In the genomic region with DNA sequence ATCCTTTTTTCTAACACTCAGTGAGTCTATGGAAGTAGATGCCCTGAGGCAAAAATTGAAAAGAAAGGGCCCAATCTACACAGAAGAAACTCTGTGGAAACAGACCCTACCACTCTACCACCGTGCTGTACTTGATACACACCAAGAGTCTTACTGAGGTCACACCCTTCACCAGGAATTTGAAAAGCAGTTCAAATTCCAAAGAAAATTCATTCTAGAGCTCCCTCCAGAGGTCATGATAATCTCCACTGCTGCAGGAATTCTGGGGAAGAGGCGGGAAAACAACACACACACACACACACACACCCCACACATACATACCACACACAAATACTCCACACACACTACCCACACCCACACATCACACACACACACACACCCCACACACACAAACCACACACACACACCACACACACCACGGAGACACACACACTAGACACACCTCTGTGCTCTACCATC, we compare ENCODE assay signal across 11 cellular contexts.
DNase-seq lines count a peak whose midpoint lies in the region; ATAC-seq and TF ChIP-seq lines count a peak whose summit lies in the region.
"Had no signal": no experiment of that assay in that cellular context is flagged by ENCODE, and none has a peak within 500 bp of the region (broad histone marks: within the 10 kb centered on the region; RNA-seq: fewer than 3 reads in every experiment).

No MANE protein-coding gene starts in this region.

- TF ChIP-seq POLR2A in esophagus squamous epithelium (IDR thresholded peaks at IDR 0.05), result no peak

- no peak overlapping the region for H3K4me2 ChIP-seq in mesendoderm (ENCODE audit: low read length)

- H3K79me2 ChIP-seq in mesendoderm (ENCODE audit: control insufficient read depth, insufficient read depth, low read length), result no peaks in the 10 kb centered on the region

- no peak overlapping the region for H3K9ac ChIP-seq in mesendoderm (ENCODE audit: low read length)

- H4K5ac ChIP-seq in mesendoderm (ENCODE audit: low read length), result no peak overlapping the region

- H3K9me3 ChIP-seq in Caco-2, result peaks cover 3% of the 10 kb centered on the region; the same call in 1 of the 2 replicates
- no peaks in the 10 kb centered on the region for H3K9me3 ChIP-seq in esophagus squamous epithelium

- H2BK15ac ChIP-seq in mesendoderm (replicated peaks; ENCODE audit: low read depth), result no peak overlapping the region

- peak; percentile 29 to 49 for TF ChIP-seq CTCF in Caco-2 (IDR thresholded peaks at IDR 0.05; ENCODE audit: insufficient read depth in 1 of 2, low read depth in 1 of 2, low read length in 1 of 2, severe bottlenecking in 1 of 2, unreplicated experiment in 1 of 2)
- TF ChIP-seq CTCF in esophagus squamous epithelium (IDR thresholded peaks at IDR 0.05), result peak in 4 of 6 experiments; percentile 8 to 41 (median 14)

- H3K4me1 ChIP-seq in Caco-2 (peaks cover 13% of the 10 kb centered on the region; the same call in 1 of the 2 replicates), esophagus squamous epithelium (peaks cover 0 to 6% (median 0%) of the 10 kb centered on the region in 3 donors), mesendoderm (ENCODE audit: control insufficient read depth, low read depth, low read length) (no peaks in the 10 kb centered on the region)

- no TSS peak for BruUV-seq in Caco-2 (replicated peaks; lab: Mats Ljungman, UMichigan)

- peaks cover 55% of the 10 kb centered on the region for H3K36me3 Mint-ChIP-seq in Caco-2 (ENCODE audit: insufficient read depth, unreplicated experiment)

- no peaks in the 10 kb centered on the region for H3K79me1 ChIP-seq in mesendoderm (ENCODE audit: low read length)

- WGBS in esophagus squamous epithelium, 2 donors, result 55 to 64% methylated on average over 3 of the region's 3 CpGs
- 100% methylated on average over 1 of the region's 3 CpGs for WGBS in mesendoderm (ENCODE audit: extremely low coverage, insufficient coverage, low lambda C conversion rate)

- H3K56ac ChIP-seq in mesendoderm (ENCODE audit: low read length), result peak overlapping the region; percentile 65

- intact Hi-C loops in Caco-2 (cut with micrococcal nuclease; ENCODE audit: unreplicated experiment) (loop anchor here (1.0 kb wide), 1 partner anchor 540 kb away; no protein-coding TSS in a partner anchor), esophagus squamous epithelium (cut with DNase I) (no loop called here)

- POLR2A ChIA-PET in Caco-2 (lab: Charles Lee), result no interaction called here

- DNase-seq in Caco-2 (peak in 1 of 2 experiments; percentile 55), NCI-H226 (peak; percentile 63), esophagus squamous epithelium (lab: John Stamatoyannopoulos, UW) (no peak), mesendoderm (peak; percentile 77), NCI-H82 (lab: John Stamatoyannopoulos, UW) (no peak), GOT3 (lab: John Stamatoyannopoulos, UW) (no peak), KG1 (lab: John Stamatoyannopoulos, UW) (no peak)
- DNase-seq: NCI-H446 had no signal

- no peaks in the 10 kb centered on the region for H3K27me3 ChIP-seq in Caco-2 (replicated peaks; ENCODE audit: control insufficient read depth, insufficient read depth, low read length)
- H3K27me3 ChIP-seq in esophagus squamous epithelium, result no peaks in the 10 kb centered on the region
- no peaks in the 10 kb centered on the region for H3K27me3 ChIP-seq in mesendoderm (ENCODE audit: insufficient read depth, low read length, poor library complexity)

- no peak overlapping the region for H3K23ac ChIP-seq in mesendoderm (ENCODE audit: low read length)

- peaks cover 21% of the 10 kb centered on the region for H3K4me1 Mint-ChIP-seq in Caco-2 (ENCODE audit: low read depth, unreplicated experiment)

- no peak overlapping the region for H3K4ac ChIP-seq in mesendoderm (ENCODE audit: low read depth, low read length)

- H2AK5ac ChIP-seq in mesendoderm (ENCODE audit: low read length), result no peak overlapping the region

- peak overlapping the region; percentile 8 for H3K27ac Mint-ChIP-seq in Caco-2 (ENCODE audit: unreplicated experiment)

- no peak for ATAC-seq in GM21528 (IDR thresholded peaks at IDR 0.05; ENCODE audit: low FRiP score, unreplicated experiment)

- no peak overlapping the region for H2BK120ac ChIP-seq in mesendoderm (ENCODE audit: low read depth, low read length)

- no peak overlapping the region for H3K18ac ChIP-seq in mesendoderm (ENCODE audit: low read length)

- no peaks in the 10 kb centered on the region for H3K36me3 ChIP-seq in Caco-2 (ENCODE audit: control insufficient read depth, insufficient read depth, low read length)
- H3K36me3 ChIP-seq in esophagus squamous epithelium, result no peaks in the 10 kb centered on the region
- H3K36me3 ChIP-seq in mesendoderm (ENCODE audit: control insufficient read depth, insufficient read depth, low read length), result no peaks in the 10 kb centered on the region

- no peak overlapping the region for H4K8ac ChIP-seq in mesendoderm (ENCODE audit: low read depth, low read length)

- no peak overlapping the region for H3K4me3 Mint-ChIP-seq in Caco-2 (ENCODE audit: unreplicated experiment)

- H3K27ac ChIP-seq in esophagus squamous epithelium, result no peak overlapping the region
- no peak overlapping the region for H3K27ac ChIP-seq in mesendoderm (ENCODE audit: low read depth, low read length)
- H3K27ac ChIP-seq: epithelial cell of prostate, skin epidermis had no signal

- H3K9me3 Mint-ChIP-seq in Caco-2 (ENCODE audit: unreplicated experiment), result peaks cover 25% of the 10 kb centered on the region

- CTCF ChIA-PET in Caco-2 (lab: Charles Lee), result interaction anchor here (0.6 kb wide), 1 partner anchor 25 kb away, joined by 3 read pairs; no protein-coding TSS in a partner anchor

- no peak overlapping the region for H2BK5ac ChIP-seq in mesendoderm (ENCODE audit: low read length)

- no peaks in the 10 kb centered on the region for H3K27me3 Mint-ChIP-seq in Caco-2 (ENCODE audit: insufficient read depth, unreplicated experiment)

- no peak overlapping the region for H3K4me3 ChIP-seq in Caco-2 (ENCODE audit: low read depth, low read length)
- H3K4me3 ChIP-seq in esophagus squamous epithelium, result no peak overlapping the region
- H3K4me3 ChIP-seq in mesendoderm (ENCODE audit: low read length), result no peak overlapping the region
- H3K4me3 ChIP-seq: skin epidermis had no signal

Comparison
In these comparisons a context has a peak if more than half of its experiments do, and no peak if none do; other contexts are left out.
1. DNase-seq: peak in NCI-H226 (single experiment) and mesendoderm (single experiment); none in esophagus squamous epithelium (single experiment), NCI-H82 (single experiment), GOT3 (single experiment) and KG1 (single experiment).